ENCODE assay signal across 25 cellular contexts in genomic region chr1:224092601-224093000, GRCh38.
"Had no signal": no experiment of that assay in that cellular context is flagged by ENCODE, and none has a peak within 500 bp of the region (broad histone marks: within the 10 kb centered on the region; RNA-seq: fewer than 3 reads in every experiment).

No MANE protein-coding gene starts in this region.

- H3K9me3 Mint-ChIP-seq: mesothelial cell of epicardium; natural killer cell; nephron progenitor cell; stimulated activated naive B cell treated with anti-CD40 and anti-IgM and Interleukin-4, amounts not matched to agents 10 μg/mL and 1 μg/mL and 100 μg/mL, for 72 hours; stimulated activated naive CD8-positive, alpha-beta T cell treated with anti-CD3 and anti-CD28 coated beads, Interleukin-15, Interleukin-2, amounts not matched to agents 100 ng/mL and 50 ng/mL, for 24 hours had no signal

- H3K4me3 ChIP-seq: hepatocyte, left ventricle myocardium inferior, lung, neural progenitor cell, right atrium auricular region, right lobe of liver, smooth muscle cell, suprapubic skin, thoracic aorta, tibial artery, uterus had no signal

- H3K36me3 ChIP-seq: left ventricle myocardium inferior, neural progenitor cell, neutrophil, right atrium auricular region, right lobe of liver, suprapubic skin, thoracic aorta, tibial artery, uterus had no signal

- H3K27ac Mint-ChIP-seq: mesothelial cell of epicardium; natural killer cell; nephron progenitor cell; neural progenitor cell; stimulated activated naive B cell treated with anti-CD40 and anti-IgM and Interleukin-4, amounts not matched to agents 10 μg/mL and 1 μg/mL and 100 μg/mL, for 72 hours; stimulated activated naive CD8-positive, alpha-beta T cell treated with anti-CD3 and anti-CD28 coated beads, Interleukin-15, Interleukin-2, amounts not matched to agents 100 ng/mL and 50 ng/mL, for 24 hours had no signal

- DNase-seq: islet precursor cell; left ventricle myocardium inferior; mesendoderm; naive B cell; natural killer cell; nephron progenitor cell; occipital lobe; right lobe of liver; stimulated activated CD4-positive, alpha-beta T cell treated with anti-CD3 and anti-CD28 coated beads, Interleukin-1b, Interleukin-23, amount 100 ng/mL, for 48 hours; stimulated activated CD4-positive, alpha-beta T cell treated with anti-CD3 and anti-CD28 coated beads, Interleukin-2, amount 100 ng/mL, for 48 hours; stimulated activated naive B cell treated with anti-CD40 and anti-IgM and Interleukin-4, amounts not matched to agents 10 μg/mL and 1 μg/mL and 100 μg/mL, for 72 hours; tibial artery; trophoblast cell; uterus had no signal

- ATAC-seq: natural killer cell; right lobe of liver; stimulated activated naive B cell treated with anti-CD40 and anti-IgM and Interleukin-4, amounts not matched to agents 10 μg/mL and 1 μg/mL and 100 μg/mL, for 72 hours had no signal

- H3K4me2 ChIP-seq: hepatocyte, neural progenitor cell, smooth muscle cell had no signal

- H3K4me1 ChIP-seq: left ventricle myocardium inferior, neural progenitor cell, parathyroid adenoma, right atrium auricular region, right lobe of liver, suprapubic skin, tibial artery, uterus had no signal

- H3K9ac ChIP-seq: neural progenitor cell, parathyroid adenoma had no signal

- H3K79me2 ChIP-seq: hepatocyte, parathyroid adenoma had no signal

- H3K27me3 ChIP-seq: neural progenitor cell, right atrium auricular region, right lobe of liver, suprapubic skin, tibial artery, uterus had no signal

- H3K27ac ChIP-seq: hepatocyte, left ventricle myocardium inferior, neural progenitor cell, neutrophil, parathyroid adenoma, right atrium auricular region, right lobe of liver, suprapubic skin, thoracic aorta, tibial artery, uterus had no signal

- H3K36me3 Mint-ChIP-seq: mesothelial cell of epicardium; naive B cell; natural killer cell; neural progenitor cell; stimulated activated naive B cell treated with anti-CD40 and anti-IgM and Interleukin-4, amounts not matched to agents 10 μg/mL and 1 μg/mL and 100 μg/mL, for 72 hours had no signal

- H3K4me3 Mint-ChIP-seq: mesothelial cell of epicardium; naive B cell; natural killer cell; nephron progenitor cell; neural progenitor cell; stimulated activated naive B cell treated with anti-CD40 and anti-IgM and Interleukin-4, amounts not matched to agents 10 μg/mL and 1 μg/mL and 100 μg/mL, for 72 hours; stimulated activated naive CD8-positive, alpha-beta T cell treated with anti-CD3 and anti-CD28 coated beads, Interleukin-15, Interleukin-2, amounts not matched to agents 100 ng/mL and 50 ng/mL, for 24 hours had no signal

- H3K9me3 ChIP-seq: left ventricle myocardium inferior, neutrophil, right atrium auricular region, right lobe of liver, suprapubic skin, thoracic aorta, tibial artery, uterus had no signal

- H3K4me1 Mint-ChIP-seq: mesothelial cell of epicardium; naive B cell; natural killer cell; nephron progenitor cell; neural progenitor cell; stimulated activated naive B cell treated with anti-CD40 and anti-IgM and Interleukin-4, amounts not matched to agents 10 μg/mL and 1 μg/mL and 100 μg/mL, for 72 hours had no signal

- H2AFZ ChIP-seq: hepatocyte, neural progenitor cell, parathyroid adenoma had no signal
